In the genomic region with DNA sequence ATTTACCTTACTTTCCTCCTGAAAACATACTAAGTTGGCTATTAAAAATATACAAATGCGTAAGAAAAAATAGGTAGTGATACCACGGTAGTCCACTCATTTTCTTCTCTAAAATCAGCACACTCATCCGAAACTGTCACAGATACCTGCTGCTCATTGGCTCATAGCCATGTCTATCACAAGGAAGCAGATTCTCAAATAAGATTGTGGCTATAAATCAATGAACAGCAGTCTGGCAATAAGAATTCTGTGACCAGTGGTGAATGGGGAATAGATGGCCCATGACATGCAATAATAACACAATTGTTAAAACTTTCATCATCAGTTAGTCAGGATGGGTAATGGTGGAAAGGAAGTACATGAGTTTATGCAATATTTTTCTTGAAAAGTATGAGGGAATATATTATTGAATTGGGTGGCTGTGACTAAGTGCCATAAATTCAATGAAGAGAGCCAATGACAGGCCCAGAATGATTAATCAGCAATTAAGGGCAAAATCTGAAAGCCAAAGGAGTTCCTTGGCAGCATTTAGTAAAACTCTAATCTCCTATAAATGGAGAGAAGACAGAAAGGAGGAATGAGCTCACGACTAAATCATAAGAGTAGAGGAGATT, we compare ENCODE assay signal across 18 cellular contexts.
DNase-seq lines count a peak whose midpoint lies in the region; ATAC-seq and TF ChIP-seq lines count a peak whose summit lies in the region.
"Had no signal": no experiment of that assay in that cellular context is flagged by ENCODE, and none has a peak within 500 bp of the region (broad histone marks: within the 10 kb centered on the region; RNA-seq: fewer than 3 reads in every experiment).

No MANE protein-coding gene starts in this region.

- H3K4me3 ChIP-seq in epithelial cell of proximal tubule (ENCODE audit: low read depth, low read length) = no peak overlapping the region
- no peak overlapping the region for H3K4me3 ChIP-seq in skeletal muscle cell (ENCODE audit: low read depth, low read length)
- H3K4me3 ChIP-seq: esophagus squamous epithelium, heart right ventricle, thyroid gland had no signal

- DNase-seq in GM04503 (ENCODE audit: low read depth) (peak; percentile 69), NCI-H69 (lab: John Stamatoyannopoulos, UW) (peak; percentile 53), epithelial cell of proximal tubule (ENCODE audit: low read depth) (peak; percentile 13), skeletal muscle cell (ENCODE audit: low read depth) (peak; percentile 38)
- DNase-seq in activated CD8-positive, alpha-beta memory T cell treated with anti-CD3 and anti-CD28 coated beads, Interleukin-2, amount 50 U/mL, for 4 hours = no peak
- DNase-seq: activated CD4-positive, alpha-beta T cell treated with anti-CD3 and anti-CD28 coated beads, Interleukin-2, amount 10 ng/mL, durations not matched to agents 24 days and 14 days; activated effector memory CD4-positive, alpha-beta T cell treated with Interleukin-2 at 50 U/mL for 16 hours; activated naive CD8-positive, alpha-beta T cell treated with anti-CD3 and anti-CD28 coated beads, Interleukin-2, amount 50 U/mL, for 24 hours; Caco-2; esophagus squamous epithelium; H9; heart right ventricle; NCI-H1105; NCI-H2081; retina; thyroid gland had no signal

- no peak for ATAC-seq in GM19463 (IDR thresholded peaks at IDR 0.05; ENCODE audit: unreplicated experiment)
- no peak for ATAC-seq in HG02852 (IDR thresholded peaks at IDR 0.05; ENCODE audit: unreplicated experiment)
- ATAC-seq: activated naive CD8-positive, alpha-beta T cell treated with anti-CD3 and anti-CD28 coated beads, Interleukin-2, amount 50 U/mL, for 24 hours; heart right ventricle had no signal

- TF ChIP-seq CTCF in epithelial cell of proximal tubule (conservative IDR thresholded peaks at IDR 0.05; ENCODE audit: low read depth, low read length) = no peak
